Comparison of ENCODE assay signal across 8 cellular contexts in genomic region chr1:146938242-146938902, GRCh38. TPM values are rescaled to one million over a fixed set of nuclear protein-coding genes. Genes with fewer than 3 reads are reported as not detected.
DNase-seq lines count a peak whose midpoint lies in the region; ATAC-seq lines count a peak whose summit lies in the region.
"Not testable (repeated sequence)": the region's sequence is repeated elsewhere in the genome, so short reads cannot be mapped to it uniquely, and the experiment has no call there.

Gene NBPF12 (plus strand): TSS chr1:146938324. CDS start chr1:146960144, 21,820 bp downstream.

- H3K36me3 ChIP-seq in HUES48 (ENCODE audit: control insufficient read depth, insufficient read depth, low read length); NT2/D1 (ENCODE audit: insufficient read depth, insufficient read length, low read length); mesendoderm (ENCODE audit: control insufficient read depth, insufficient read depth, low read length): not testable (repeated sequence)

- H3K4me2 ChIP-seq in mesendoderm (ENCODE audit: low read length) = not testable (repeated sequence)

- H4K8ac ChIP-seq in mesendoderm (ENCODE audit: low read depth, low read length) = not testable (repeated sequence)

- ATAC-seq in GM21390 (IDR thresholded peaks at IDR 0.05; ENCODE audit: unreplicated experiment) = peak; percentile 68
- peak; percentile 85 for ATAC-seq in effector memory CD8-positive, alpha-beta T cell (replicated peaks)

- not testable (repeated sequence) for H3K4me1 ChIP-seq in HUES48 (ENCODE audit: control insufficient read depth, insufficient read depth, low read length); NT2/D1 (ENCODE audit: insufficient read depth, insufficient read length); mesendoderm (ENCODE audit: control insufficient read depth, low read depth, low read length)

- not testable (repeated sequence) for H3K27me3 Mint-ChIP-seq in effector memory CD8-positive, alpha-beta T cell

- not testable (repeated sequence) for H2AK5ac ChIP-seq in mesendoderm (ENCODE audit: low read length)

- not testable (repeated sequence) for H3K23ac ChIP-seq in mesendoderm (ENCODE audit: low read length)

- H3K27ac ChIP-seq in HUES48 (ENCODE audit: low read depth, low read length) = peak within 1 kb of the TSS; percentile 89
- H3K27ac ChIP-seq in mesendoderm (ENCODE audit: low read depth, low read length) = peak within 1 kb of the TSS; percentile 99

- H3K4me1 Mint-ChIP-seq in effector memory CD8-positive, alpha-beta T cell (ENCODE audit: low read depth in 2 of 2) = peaks cover 2 to 16% of the 10 kb centered on the region in 2 donors

- H3K79me2 ChIP-seq in mesendoderm (ENCODE audit: control insufficient read depth, insufficient read depth, low read length) = not testable (repeated sequence)

- H3K36me3 Mint-ChIP-seq in effector memory CD8-positive, alpha-beta T cell (ENCODE audit: insufficient read depth) = peaks cover 14% of the 10 kb centered on the region

- not testable (repeated sequence) for H3K9me3 Mint-ChIP-seq in effector memory CD8-positive, alpha-beta T cell

- H3K56ac ChIP-seq in mesendoderm (ENCODE audit: low read length) = peak within 1 kb of the TSS; percentile 90

- peak within 1 kb of the TSS; percentile 73 for H3K9ac ChIP-seq in HUES48 (ENCODE audit: low read depth, low read length)
- peak within 1 kb of the TSS; percentile 87 for H3K9ac ChIP-seq in NT2/D1 (ENCODE audit: insufficient read length, low read depth)
- H3K9ac ChIP-seq in mesendoderm (ENCODE audit: low read length) = peak within 1 kb of the TSS; percentile 81

- peak within 1 kb of the TSS; percentile 89 to 91 for H3K4me3 Mint-ChIP-seq in effector memory CD8-positive, alpha-beta T cell

- H3K27me3 ChIP-seq in HUES48 (ENCODE audit: control insufficient read depth, insufficient read depth, low read length); NT2/D1 (ENCODE audit: insufficient read depth, insufficient read length); mesendoderm (ENCODE audit: insufficient read depth, low read length, poor library complexity): not testable (repeated sequence)

- peak; percentile 37 for DNase-seq in COLO829 (ENCODE audit: low spot score)
- peak; percentile 87 for DNase-seq in NT2/D1 (ENCODE audit: low read depth, low spot score)
- DNase-seq in activated CD8-positive, alpha-beta memory T cell treated with anti-CD3 and anti-CD28 coated beads for 4 hours (ENCODE audit: low read depth in 2 of 2) = peak; percentile 59 to 65
- peak; percentile 62 to 73 (median 65) for DNase-seq in effector memory CD8-positive, alpha-beta T cell
- DNase-seq in mesendoderm = peak; percentile 91
- DNase-seq in stimulated activated CD4-positive, alpha-beta T cell treated with anti-CD3 and anti-CD28 coated beads, TNF-alpha, amount 100 ng/mL, for 48 hours (ENCODE audit: low read depth in 3 of 3) = peak; percentile 58 to 67 (median 67)

- not testable (repeated sequence) for H4K5ac ChIP-seq in mesendoderm (ENCODE audit: low read length)

- H3K18ac ChIP-seq in mesendoderm (ENCODE audit: low read length) = peak within 1 kb of the TSS; percentile 97

- H3K4me3 ChIP-seq in HUES48 (ENCODE audit: low read depth, low read length) = peak within 1 kb of the TSS; percentile 83
- H3K4me3 ChIP-seq in NT2/D1 (ENCODE audit: insufficient read length, low read depth) = peak within 1 kb of the TSS; percentile 76
- H3K4me3 ChIP-seq in mesendoderm (ENCODE audit: low read length) = peak within 1 kb of the TSS; percentile 65

- H2BK5ac ChIP-seq in mesendoderm (ENCODE audit: low read length) = peak within 1 kb of the TSS; percentile 55

- WGBS in mesendoderm (ENCODE audit: extremely low coverage, insufficient coverage, low lambda C conversion rate) = no CpG with 5 or more reads among the region's 61 CpGs

- peak within 1 kb of the TSS; percentile 24 for H3K4ac ChIP-seq in mesendoderm (ENCODE audit: low read depth, low read length)

- H3K9me3 ChIP-seq in HUES48 (ENCODE audit: control insufficient read depth, insufficient read depth, low read length); NT2/D1 (ENCODE audit: insufficient read depth, low read length): not testable (repeated sequence)

- peak within 1 kb of the TSS; percentile 92 to 93 for H3K27ac Mint-ChIP-seq in effector memory CD8-positive, alpha-beta T cell

- not testable (repeated sequence) for H2BK120ac ChIP-seq in mesendoderm (ENCODE audit: low read depth, low read length)

- not testable (repeated sequence) for H3K79me1 ChIP-seq in mesendoderm (ENCODE audit: low read length)

- not testable (repeated sequence) for H2BK15ac ChIP-seq in mesendoderm (replicated peaks; ENCODE audit: low read depth)

RNA-seq across cellular contexts. Expression of gene NBPF12, which starts in this region (rescaled TPM):
- polyA plus RNA-seq in mesendoderm (2013, experiment 1 of 2) = 3.6 TPM
- polyA plus RNA-seq in mesendoderm (2013, experiment 2 of 2) = 3.5 TPM

Comparison
In these comparisons a context has a peak if more than half of its experiments do, and no peak if none do; other contexts are left out.
1. Peak in every context shown above with its lines: DNase-seq, ATAC-seq, H3K4me3 ChIP-seq and H3K27ac ChIP-seq.
2. DNase-seq: peak in every context shown above with its lines; median percentile 91 in mesendoderm; 87 in NT2/D1; 67 in stimulated activated CD4-positive, alpha-beta T cell treated with anti-CD3 and anti-CD28 coated beads, TNF-alpha, amount 100 ng/mL, for 48 hours; 65 in effector memory CD8-positive, alpha-beta T cell; 62 in activated CD8-positive, alpha-beta memory T cell treated with anti-CD3 and anti-CD28 coated beads for 4 hours; 37 in COLO829.